1 cellular context compared by ENCODE assay signal in the genomic region with DNA sequence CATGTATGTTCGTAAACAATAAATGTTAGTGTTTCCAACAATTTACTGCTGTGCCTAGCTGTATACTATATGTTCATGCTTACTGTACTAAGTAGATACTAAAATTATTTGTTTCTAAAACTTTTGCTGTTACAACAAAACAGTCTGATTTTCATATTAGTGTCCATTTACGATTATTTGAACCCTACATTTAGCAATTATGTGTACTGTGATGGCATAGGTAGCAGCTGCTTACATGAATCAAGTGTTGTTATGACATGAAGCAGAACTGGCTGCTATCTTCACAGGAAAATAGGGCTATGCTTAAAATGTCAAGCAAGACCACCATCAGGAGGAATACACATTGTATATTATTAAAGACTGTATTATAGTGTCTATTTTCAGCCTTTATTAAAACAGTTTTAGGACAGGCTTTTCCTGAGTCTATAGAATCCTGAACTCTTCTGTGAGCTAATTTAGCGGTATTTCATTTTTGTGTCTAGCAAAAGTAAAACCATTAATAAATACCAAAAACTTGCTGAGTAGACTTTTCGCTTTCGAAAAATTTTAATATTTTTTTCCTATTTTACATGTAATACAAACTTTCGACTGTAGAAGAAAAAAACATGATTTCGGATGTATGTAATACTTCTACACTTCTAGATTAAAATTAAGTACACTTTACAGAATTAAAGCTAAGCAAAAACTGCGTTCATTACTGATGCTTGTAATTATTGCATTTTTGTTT.
TF ChIP-seq lines count a peak whose summit lies in the region.

No MANE protein-coding gene starts in this region.

TF ChIP-seq in GM23338, 12 proteins besides CTCF, POLR2A, EP300 and RAD21 (continued from another document):
- TF ChIP-seq, protein P1, sequence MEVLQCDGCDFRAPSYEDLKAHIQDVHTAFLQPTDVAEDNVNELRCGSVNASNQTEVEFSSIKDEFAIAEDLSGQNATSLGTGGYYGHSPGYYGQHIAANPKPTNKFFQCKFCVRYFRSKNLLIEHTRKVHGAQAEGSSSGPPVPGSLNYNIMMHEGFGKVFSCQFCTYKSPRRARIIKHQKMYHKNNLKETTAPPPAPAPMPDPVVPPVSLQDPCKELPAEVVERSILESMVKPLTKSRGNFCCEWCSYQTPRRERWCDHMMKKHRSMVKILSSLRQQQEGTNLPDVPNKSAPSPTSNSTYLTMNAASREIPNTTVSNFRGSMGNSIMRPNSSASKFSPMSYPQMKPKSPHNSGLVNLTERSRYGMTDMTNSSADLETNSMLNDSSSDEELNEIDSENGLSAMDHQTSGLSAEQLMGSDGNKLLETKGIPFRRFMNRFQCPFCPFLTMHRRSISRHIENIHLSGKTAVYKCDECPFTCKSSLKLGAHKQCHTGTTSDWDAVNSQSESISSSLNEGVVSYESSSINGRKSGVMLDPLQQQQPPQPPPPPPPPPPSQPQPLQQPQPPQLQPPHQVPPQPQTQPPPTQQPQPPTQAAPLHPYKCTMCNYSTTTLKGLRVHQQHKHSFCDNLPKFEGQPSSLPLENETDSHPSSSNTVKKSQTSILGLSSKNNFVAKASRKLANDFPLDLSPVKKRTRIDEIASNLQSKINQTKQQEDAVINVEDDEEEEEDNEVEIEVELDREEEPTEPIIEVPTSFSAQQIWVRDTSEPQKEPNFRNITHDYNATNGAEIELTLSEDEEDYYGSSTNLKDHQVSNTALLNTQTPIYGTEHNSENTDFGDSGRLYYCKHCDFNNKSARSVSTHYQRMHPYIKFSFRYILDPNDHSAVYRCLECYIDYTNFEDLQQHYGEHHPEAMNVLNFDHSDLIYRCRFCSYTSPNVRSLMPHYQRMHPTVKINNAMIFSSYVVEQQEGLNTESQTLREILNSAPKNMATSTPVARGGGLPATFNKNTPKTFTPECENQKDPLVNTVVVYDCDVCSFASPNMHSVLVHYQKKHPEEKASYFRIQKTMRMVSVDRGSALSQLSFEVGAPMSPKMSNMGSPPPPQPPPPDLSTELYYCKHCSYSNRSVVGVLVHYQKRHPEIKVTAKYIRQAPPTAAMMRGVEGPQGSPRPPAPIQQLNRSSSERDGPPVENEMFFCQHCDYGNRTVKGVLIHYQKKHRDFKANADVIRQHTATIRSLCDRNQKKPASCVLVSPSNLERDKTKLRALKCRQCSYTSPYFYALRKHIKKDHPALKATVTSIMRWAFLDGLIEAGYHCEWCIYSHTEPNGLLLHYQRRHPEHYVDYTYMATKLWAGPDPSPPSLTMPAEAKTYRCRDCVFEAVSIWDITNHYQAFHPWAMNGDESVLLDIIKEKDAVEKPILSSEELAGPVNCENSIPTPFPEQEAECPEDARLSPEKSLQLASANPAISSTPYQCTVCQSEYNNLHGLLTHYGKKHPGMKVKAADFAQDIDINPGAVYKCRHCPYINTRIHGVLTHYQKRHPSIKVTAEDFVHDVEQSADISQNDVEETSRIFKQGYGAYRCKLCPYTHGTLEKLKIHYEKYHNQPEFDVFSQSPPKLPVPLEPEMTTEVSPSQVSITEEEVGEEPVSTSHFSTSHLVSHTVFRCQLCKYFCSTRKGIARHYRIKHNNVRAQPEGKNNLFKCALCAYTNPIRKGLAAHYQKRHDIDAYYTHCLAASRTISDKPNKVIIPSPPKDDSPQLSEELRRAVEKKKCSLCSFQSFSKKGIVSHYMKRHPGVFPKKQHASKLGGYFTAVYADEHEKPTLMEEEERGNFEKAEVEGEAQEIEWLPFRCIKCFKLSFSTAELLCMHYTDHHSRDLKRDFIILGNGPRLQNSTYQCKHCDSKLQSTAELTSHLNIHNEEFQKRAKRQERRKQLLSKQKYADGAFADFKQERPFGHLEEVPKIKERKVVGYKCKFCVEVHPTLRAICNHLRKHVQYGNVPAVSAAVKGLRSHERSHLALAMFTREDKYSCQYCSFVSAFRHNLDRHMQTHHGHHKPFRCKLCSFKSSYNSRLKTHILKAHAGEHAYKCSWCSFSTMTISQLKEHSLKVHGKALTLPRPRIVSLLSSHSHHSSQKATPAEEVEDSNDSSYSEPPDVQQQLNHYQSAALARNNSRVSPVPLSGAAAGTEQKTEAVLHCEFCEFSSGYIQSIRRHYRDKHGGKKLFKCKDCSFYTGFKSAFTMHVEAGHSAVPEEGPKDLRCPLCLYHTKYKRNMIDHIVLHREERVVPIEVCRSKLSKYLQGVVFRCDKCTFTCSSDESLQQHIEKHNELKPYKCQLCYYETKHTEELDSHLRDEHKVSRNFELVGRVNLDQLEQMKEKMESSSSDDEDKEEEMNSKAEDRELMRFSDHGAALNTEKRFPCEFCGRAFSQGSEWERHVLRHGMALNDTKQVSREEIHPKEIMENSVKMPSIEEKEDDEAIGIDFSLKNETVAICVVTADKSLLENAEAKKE (CRISPR knock-in tag; IDR thresholded peaks at IDR 0.05): no peak
- no peak for TF ChIP-seq CREB1 (CRISPR knock-in tag; IDR thresholded peaks at IDR 0.05; ENCODE audit: low read depth)
